In genomic region chr17:40073454-40074174, GRCh38 we compare ENCODE assay signal across 9 cellular contexts. TPM values are rescaled to one million over a fixed set of nuclear protein-coding genes. Genes with fewer than 3 reads are reported as not detected.
A peak's percentile ranks its signal among the peaks of the same experiment; 100 is the strongest.
DNase-seq lines count a peak whose midpoint lies in the region; ATAC-seq and TF ChIP-seq lines count a peak whose summit lies in the region.
"Had no signal": no experiment of that assay in that cellular context is flagged by ENCODE, and none has a peak within 500 bp of the region (broad histone marks: within the 10 kb centered on the region; RNA-seq: fewer than 3 reads in every experiment).

No MANE protein-coding gene starts in this region.

- 61 to 65% methylated on average over 3 to 5 of the region's 7 CpGs for WGBS in gastroesophageal sphincter (ENCODE audit: low coverage in 1 of 2), 2 donors

- TF ChIP-seq POLR2A in gastroesophageal sphincter (IDR thresholded peaks at IDR 0.05): no peak

- H3K4me3 ChIP-seq in gastroesophageal sphincter (no peak overlapping the region), subcutaneous abdominal adipose tissue (ENCODE audit: low read depth in 1 of 5, low read length in 5 of 5) (peak overlapping the region in 2 of 5 donors; percentile 13 to 31)

- H3K4me1 ChIP-seq in gastroesophageal sphincter (peaks cover 42 to 99% (median 82%) of the 10 kb centered on the region in 3 donors), subcutaneous abdominal adipose tissue (ENCODE audit: control insufficient read depth in 5 of 5, insufficient read depth in 5 of 5, low read length in 5 of 5) (peaks cover 50 to 85% (median 83%) of the 10 kb centered on the region in 5 donors)

- H3K36me3 ChIP-seq in gastroesophageal sphincter (peaks cover 0 to 34% of the 10 kb centered on the region in 2 donors), subcutaneous abdominal adipose tissue (ENCODE audit: control insufficient read depth in 5 of 5, insufficient read depth in 5 of 5, low read length in 5 of 5) (peaks cover 0 to 38% (median 28%) of the 10 kb centered on the region in 5 donors)

- H3K9me3 ChIP-seq in gastroesophageal sphincter (no peaks in the 10 kb centered on the region), subcutaneous abdominal adipose tissue (ENCODE audit: control insufficient read depth in 5 of 5, low read length in 5 of 5) (no peaks in the 10 kb centered on the region)

- no peak for TF ChIP-seq EP300 in gastroesophageal sphincter (IDR thresholded peaks at IDR 0.05)

- DNase-seq in NCI-H1092 (lab: John Stamatoyannopoulos, UW): no peak
- no peak for DNase-seq in stimulated activated CD4-positive, alpha-beta T cell treated with anti-CD3 and anti-CD28 coated beads, Interleukin-2, amount 100 ng/mL, for 24 hours
- DNase-seq: activated CD4-positive, alpha-beta T cell treated with anti-CD3 and anti-CD28 coated beads for 1 hour; brain microvascular endothelial cell; NCI-H1105; stimulated activated naive CD8-positive, alpha-beta T cell treated with anti-CD3 and anti-CD28 coated beads, Interleukin-15, amount 100 ng/mL, for 72 hours had no signal

- peak overlapping the region in 1 of 5 donors; percentile 35 for H3K9ac ChIP-seq in subcutaneous abdominal adipose tissue (ENCODE audit: low read length in 5 of 5)

- TF ChIP-seq CTCF in VCaP (conservative IDR thresholded peaks at IDR 0.05) (no peak), gastroesophageal sphincter (IDR thresholded peaks at IDR 0.05) (no peak)

- no peak for ATAC-seq in gastroesophageal sphincter
- ATAC-seq: stimulated activated naive CD8-positive, alpha-beta T cell treated with anti-CD3 and anti-CD28 coated beads, Interleukin-15, amount 100 ng/mL, for 72 hours had no signal

- H3K27me3 ChIP-seq in gastroesophageal sphincter: no peaks in the 10 kb centered on the region
- no peaks in the 10 kb centered on the region for H3K27me3 ChIP-seq in subcutaneous abdominal adipose tissue (ENCODE audit: control insufficient read depth in 5 of 5, insufficient read depth in 4 of 5, low read length in 5 of 5)
- H3K27me3 ChIP-seq: brain microvascular endothelial cell had no signal

- peak overlapping the region; percentile 94 for H3K27ac ChIP-seq in VCaP
- peak overlapping the region; percentile 66 to 99 (median 97) for H3K27ac ChIP-seq in gastroesophageal sphincter
- H3K27ac ChIP-seq in subcutaneous abdominal adipose tissue (ENCODE audit: low read depth, low read length): peak overlapping the region; percentile 91
- H3K27ac ChIP-seq: brain microvascular endothelial cell had no signal

RNA-seq across cellular contexts. Expression of gene THRA, which starts 10.8 kb away (rescaled TPM):
- 100 to 1,000 TPM in 2 of 4 donors, 10 to 100 TPM in 2; 84.8 to 133 (median 102) TPM for total RNA-seq in gastroesophageal sphincter

RNA-seq across cellular contexts. Expression of gene MED24, which starts 19.4 kb away (rescaled TPM):
- total RNA-seq in gastroesophageal sphincter: 10 to 100 TPM; 42.1 to 57.9 (median 50.3) TPM

RNA-seq across cellular contexts. Expression of gene NR1D1, which starts 26.8 kb away (rescaled TPM):
- 10 to 100 TPM in 3 of 4 donors, 1 to 10 TPM in 1; 1.5 to 20.4 (median 18.3) TPM for total RNA-seq in gastroesophageal sphincter

RNA-seq across cellular contexts. Expression of gene MSL1, which starts 48.2 kb away (rescaled TPM):
- total RNA-seq in gastroesophageal sphincter: 100 to 1,000 TPM in 1 of 4 donors, 10 to 100 TPM in 3; 67.0 to 107 (median 88.1) TPM

RNA-seq across cellular contexts. Expression of gene CSF3, which starts 58.4 kb away (rescaled TPM):
- 1 to 10 TPM in 1 of 4 donors, not detected in 3; 9.3 TPM for total RNA-seq in gastroesophageal sphincter
